In genomic region chr14:94356379-94357056, GRCh38 we compare ENCODE assay signal across 19 cellular contexts. TPM values are rescaled to one million over a fixed set of nuclear protein-coding genes. Genes with fewer than 3 reads are reported as not detected.
DNase-seq lines count a peak whose midpoint lies in the region; ATAC-seq, FAIRE-seq and TF ChIP-seq lines count a peak whose summit lies in the region.
"Had no signal": no experiment of that assay in that cellular context is flagged by ENCODE, and none has a peak within 500 bp of the region (broad histone marks: within the 10 kb centered on the region; RNA-seq: fewer than 3 reads in every experiment).

No MANE protein-coding gene starts in this region.

- intact Hi-C loops in K562 (cut with micrococcal nuclease) = no loop called here

- H3K27me3 Mint-ChIP-seq in progenitor cell of endocrine pancreas = no peaks in the 10 kb centered on the region

- H3K36me3 ChIP-seq in K562 (ENCODE audit: control insufficient read depth, insufficient read depth, low read length) = no peaks in the 10 kb centered on the region
- H3K36me3 ChIP-seq: BLaER1 had no signal

- H2AFZ ChIP-seq in K562 (ENCODE audit: low read depth, low read length) = no peak overlapping the region

- peaks cover 13% of the 10 kb centered on the region for H3K9me3 Mint-ChIP-seq in progenitor cell of endocrine pancreas (ENCODE audit: low read depth)

- H3K9me3 ChIP-seq in K562 (replicated peaks; ENCODE audit: control insufficient read depth, insufficient read depth, low read depth, low read length) = no peaks in the 10 kb centered on the region

- FAIRE-seq in K562 (lab: Jason Lieb, UNC) = no peak

- peaks cover 18% of the 10 kb centered on the region for H3K4me1 Mint-ChIP-seq in progenitor cell of endocrine pancreas (ENCODE audit: low read depth)
- H3K4me1 Mint-ChIP-seq: CD8-positive, alpha-beta memory T cell had no signal

- no peak overlapping the region for H3K4me3 Mint-ChIP-seq in progenitor cell of endocrine pancreas (ENCODE audit: low read depth)
- H3K4me3 Mint-ChIP-seq: CD8-positive, alpha-beta memory T cell had no signal

- CTCF ChIA-PET in K562 (lab: Yijun Ruan, JAX; ENCODE audit: low intra/inter-chr PET ratio) = no interaction called here

- in situ Hi-C loops in K562 (cut with MboI) = no loop called here

- POLR2A ChIA-PET in K562 (lab: Yijun Ruan, JAX) = no interaction called here

- TF ChIP-seq CTCF in K562 (IDR thresholded peaks at IDR 0.05 in 2 of 3, conservative IDR thresholded peaks at IDR 0.05 in 1 of 3; ENCODE audit: insufficient read depth in 2 of 3, low read depth in 1 of 3, low read length in 3 of 3) (no peak), progenitor cell of endocrine pancreas (IDR thresholded peaks at IDR 0.05; ENCODE audit: unreplicated experiment) (no peak)

- H3K4me1 ChIP-seq in K562 (replicated peaks in 1 of 2; ENCODE audit: control insufficient read depth in 2 of 2, insufficient read depth in 2 of 2, low read length in 2 of 2) = no peaks in the 10 kb centered on the region
- H3K4me1 ChIP-seq: BLaER1 had no signal

- no peaks in the 10 kb centered on the region for H4K20me1 ChIP-seq in K562 (replicated peaks; ENCODE audit: control insufficient read depth, insufficient read depth, low read length)
- H4K20me1 ChIP-seq: BLaER1 had no signal

- H3K9ac ChIP-seq in K562 (ENCODE audit: insufficient read depth in 1 of 2, low read depth in 2 of 2, low read length in 2 of 2) = no peak overlapping the region
- H3K9ac ChIP-seq: BLaER1 had no signal

- peak overlapping the region; percentile 54 for H3K27ac Mint-ChIP-seq in progenitor cell of endocrine pancreas
- H3K27ac Mint-ChIP-seq: CD8-positive, alpha-beta memory T cell had no signal

- no peaks in the 10 kb centered on the region for H3K27me3 ChIP-seq in K562 (ENCODE audit: control insufficient read depth in 2 of 2, insufficient read depth in 2 of 2, low read length in 2 of 2)
- H3K27me3 ChIP-seq: BLaER1 had no signal

- H3K36me3 Mint-ChIP-seq in progenitor cell of endocrine pancreas (ENCODE audit: insufficient read depth) = peaks cover 3% of the 10 kb centered on the region

- 0% methylated on average over 5 of the region's 5 CpGs for WGBS in K562 (ENCODE audit: insufficient coverage, low coverage, missing lambda C conversion rate)

- H3K27ac ChIP-seq in K562 (ENCODE audit: extremely low read depth, low read depth, low read length) = no peak overlapping the region
- H3K27ac ChIP-seq: BLaER1 had no signal

- TF ChIP-seq POLR2A in K562 (conservative IDR thresholded peaks at IDR 0.05) = no peak

- no peak for TF ChIP-seq EP300 in K562 (IDR thresholded peaks at IDR 0.05; ENCODE audit: low read length)

- H3K4me2 ChIP-seq in K562 (ENCODE audit: insufficient read depth, low read length) = no peak overlapping the region
- H3K4me2 ChIP-seq: BLaER1 had no signal

- no peak overlapping the region for H3K4me3 ChIP-seq in K562
- H3K4me3 ChIP-seq: BLaER1 had no signal

- DNase-seq in EH (ENCODE audit: low read depth) = peak; percentile 7
- DNase-seq in K562 (ENCODE audit: extremely low read depth in 1 of 4, low spot score in 3 of 4) = no peak
- DNase-seq in left lobe of liver (ENCODE audit: low spot score) = no peak
- no peak for DNase-seq in progenitor cell of endocrine pancreas (ENCODE audit: low spot score, unreplicated experiment)
- DNase-seq in nucleus accumbens (lab: John Stamatoyannopoulos, UW) = no peak
- no peak for DNase-seq in GDM1 (lab: John Stamatoyannopoulos, UW)
- DNase-seq: CD8-positive, alpha-beta memory T cell; H7; MV-4-11; NCI-H1417 treated with DMSO at 0.1 percent for 48 hours; NCI-H2029 treated with DMSO at 0.1 percent for 48 hours; NCI-H524; NK-92 treated with Interleukin-12 subunit alpha and Interleukin-12 subunit beta, amount 100 ng/mL, for 24 hours; OCI-M1; RPMI8226 had no signal

- no TSS peak for BruUV-seq in K562 (replicated peaks; lab: Mats Ljungman, UMichigan)

- H3K79me2 ChIP-seq in K562 (ENCODE audit: control insufficient read depth, insufficient read depth, low read length) = no peaks in the 10 kb centered on the region

- no peak for ATAC-seq in K562
- ATAC-seq in left lobe of liver = peak; percentile 27
- ATAC-seq in HG03354 (IDR thresholded peaks at IDR 0.05; ENCODE audit: poor library complexity, severe bottlenecking, unreplicated experiment) = no peak

- no peaks in the 10 kb centered on the region for H3K9me1 ChIP-seq in K562 (ENCODE audit: control insufficient read depth, insufficient read depth, low read length)

- no peak for TF ChIP-seq RAD21 in K562 (CRISPR knock-in tag; conservative IDR thresholded peaks at IDR 0.05 in 1 of 2, IDR thresholded peaks at IDR 0.05 in 1 of 2)

TF ChIP-seq in K562, 482 proteins besides CTCF, POLR2A, EP300 and RAD21:
- TF ChIP-seq BRCA1 (IDR thresholded peaks at IDR 0.05) = no peak
- TF ChIP-seq BRCA1 (CRISPR knock-in tag; IDR thresholded peaks at IDR 0.05) = no peak
- peak; percentile 26 for TF ChIP-seq RBM25 (IDR thresholded peaks at IDR 0.05; ENCODE audit: low read depth, low read length, severe bottlenecking)

RNA-seq across cellular contexts. Expression of gene SERPINA2, which starts 10.0 kb away (rescaled TPM):
- not detected in 2 replicates for total RNA-seq in K562 (2011; cell fraction: chromatin; rRNA removed; ENCODE audit: low replicate concordance)
- not detected in 2 replicates for total RNA-seq in K562 (2011; cell fraction: nucleolus; rRNA removed)
- total RNA-seq in K562 (2011; cell fraction: nucleoplasm; rRNA removed) = not detected in 2 replicates
- not detected in 2 replicates for total RNA-seq in K562 (2014; rRNA removed)
- not detected in 2 replicates for total RNA-seq in K562 (2014; rRNA removed; fragmentation: Illumina TruSeq; extraction: Trizol)
- not detected in 2 replicates for total RNA-seq in K562 (2015; rRNA removed; fragmentation: Illumina TruSeq; extraction: Trizol)
- total RNA-seq in K562 (2021) = not detected in 2 replicates
- not detected in 2 replicates for polyA plus RNA-seq in K562 (2011; rRNA removed)
- not detected in 2 replicates for polyA plus RNA-seq in K562 (2011; cell fraction: cytosol; rRNA removed)
- polyA plus RNA-seq in K562 (2011; cell fraction: nucleus; rRNA removed) = not detected in 2 replicates
- not detected in 2 replicates for polyA plus RNA-seq in K562 (2012)
- not detected in 2 replicates for polyA plus RNA-seq in K562 (2014; fragmentation: Illumina TruSeq; extraction: Trizol)
- polyA plus RNA-seq in K562 (2014; fragmentation: Nextera tagmentation; extraction: Ambion mirVana) = not detected
- polyA plus RNA-seq in K562 (2014; rRNA removed) = not detected in 2 replicates
- not detected in 2 replicates for polyA minus RNA-seq in K562 (2011; rRNA and poly(A)+ RNA removed)
- polyA minus RNA-seq in K562 (2011; cell fraction: cytosol; rRNA and poly(A)+ RNA removed) = not detected in 2 replicates
- polyA minus RNA-seq in K562 (2011; cell fraction: nucleus; rRNA and poly(A)+ RNA removed) = not detected in 2 replicates
- not detected for total RNA-seq in left lobe of liver
- total RNA-seq in progenitor cell of endocrine pancreas = not detected in 2 replicates
- total RNA-seq: CD8-positive, alpha-beta memory T cell; H7; HT1080 had no signal
- polyA plus RNA-seq: AG04450; CD8-positive, alpha-beta memory T cell had no signal

RNA-seq across cellular contexts. Expression of gene SERPINA1, which starts 31.9 kb away (rescaled TPM):
- not detected in 2 replicates for total RNA-seq in K562 (2011; cell fraction: chromatin; rRNA removed; ENCODE audit: low replicate concordance)
- not detected in 2 replicates for total RNA-seq in K562 (2011; cell fraction: nucleolus; rRNA removed)
- total RNA-seq in K562 (2011; cell fraction: nucleoplasm; rRNA removed) = not detected in 2 replicates
- total RNA-seq in K562 (2014; rRNA removed) (not detected in 2 replicates), K562 (2014; rRNA removed; fragmentation: Illumina TruSeq; extraction: Trizol) (not detected in 2 replicates), K562 (2015; rRNA removed; fragmentation: Illumina TruSeq; extraction: Trizol) (not detected in 2 replicates), K562 (2021) (4.1 and 6.0 TPM in 2 replicates), left lobe of liver (17,840 TPM), progenitor cell of endocrine pancreas (411 and 431 TPM in 2 replicates)
- polyA plus RNA-seq in K562 (2011; rRNA removed) (not detected in 2 replicates), K562 (2014; fragmentation: Illumina TruSeq; extraction: Trizol) (not detected in 2 replicates), K562 (2014; fragmentation: Nextera tagmentation; extraction: Ambion mirVana) (not detected), K562 (2014; rRNA removed) (not detected in 2 replicates)
- not detected in 2 replicates for polyA plus RNA-seq in K562 (2011; cell fraction: cytosol; rRNA removed)
- not detected in 2 replicates for polyA plus RNA-seq in K562 (2011; cell fraction: nucleus; rRNA removed)
- polyA plus RNA-seq in K562 (2012) = 0.08 TPM in 1 of 2 replicates, not detected in the other
- 0.36 TPM in 1 of 2 replicates, not detected in the other for polyA minus RNA-seq in K562 (2011; rRNA and poly(A)+ RNA removed)
- 16.9 TPM in 1 of 2 replicates, not detected in the other for polyA minus RNA-seq in K562 (2011; cell fraction: cytosol; rRNA and poly(A)+ RNA removed)
- not detected in 2 replicates for polyA minus RNA-seq in K562 (2011; cell fraction: nucleus; rRNA and poly(A)+ RNA removed)
- total RNA-seq: H7 had no signal
- polyA plus RNA-seq: CD8-positive, alpha-beta memory T cell had no signal

RNA-seq across cellular contexts. Expression of gene SERPINA6, which starts 33.4 kb away (rescaled TPM):
- total RNA-seq in K562 (2011; cell fraction: chromatin; rRNA removed; ENCODE audit: low replicate concordance) = not detected in 2 replicates
- total RNA-seq in K562 (2011; cell fraction: nucleolus; rRNA removed) = not detected in 2 replicates
- total RNA-seq in K562 (2011; cell fraction: nucleoplasm; rRNA removed) = not detected in 2 replicates
- total RNA-seq in K562 (2014; rRNA removed) (not detected in 2 replicates), K562 (2014; rRNA removed; fragmentation: Illumina TruSeq; extraction: Trizol) (not detected in 2 replicates), K562 (2015; rRNA removed; fragmentation: Illumina TruSeq; extraction: Trizol) (not detected in 2 replicates), K562 (2021) (not detected in 2 replicates), left lobe of liver (155 TPM), progenitor cell of endocrine pancreas (1.6 and 2.0 TPM in 2 replicates)
- polyA plus RNA-seq in K562 (2011; rRNA removed) (not detected in 2 replicates), K562 (2014; fragmentation: Illumina TruSeq; extraction: Trizol) (not detected in 2 replicates), K562 (2014; fragmentation: Nextera tagmentation; extraction: Ambion mirVana) (not detected), K562 (2014; rRNA removed) (not detected in 2 replicates)
- polyA plus RNA-seq in K562 (2011; cell fraction: cytosol; rRNA removed) = not detected in 2 replicates
- not detected in 2 replicates for polyA plus RNA-seq in K562 (2011; cell fraction: nucleus; rRNA removed)
- not detected in 2 replicates for polyA plus RNA-seq in K562 (2012)
- not detected in 2 replicates for polyA minus RNA-seq in K562 (2011; rRNA and poly(A)+ RNA removed)
- polyA minus RNA-seq in K562 (2011; cell fraction: cytosol; rRNA and poly(A)+ RNA removed) = not detected in 2 replicates
- not detected in 2 replicates for polyA minus RNA-seq in K562 (2011; cell fraction: nucleus; rRNA and poly(A)+ RNA removed)
- total RNA-seq: CD8-positive, alpha-beta memory T cell; H7 had no signal
- polyA plus RNA-seq: AG04450; CD8-positive, alpha-beta memory T cell had no signal

Comparison
In these comparisons a context has a peak if more than half of its experiments do, and no peak if none do; other contexts are left out.
1. RNA of gene SERPINA1, which starts 31.9 kb away (total RNA-seq): 17,840 TPM in left lobe of liver (single experiment) and 411 to 431 TPM in progenitor cell of endocrine pancreas; 4.1 to 6.0 TPM in K562; every median in the first group is over 10 times any median in the second.
2. RNA of gene SERPINA6, which starts 33.4 kb away (total RNA-seq): 155 TPM in left lobe of liver (single experiment); 1.6 to 2.0 TPM in progenitor cell of endocrine pancreas and not detected in K562; every median in the first group is over 10 times any median in the second.